ENCODE assay signal across 1 cellular context in the genomic region with DNA sequence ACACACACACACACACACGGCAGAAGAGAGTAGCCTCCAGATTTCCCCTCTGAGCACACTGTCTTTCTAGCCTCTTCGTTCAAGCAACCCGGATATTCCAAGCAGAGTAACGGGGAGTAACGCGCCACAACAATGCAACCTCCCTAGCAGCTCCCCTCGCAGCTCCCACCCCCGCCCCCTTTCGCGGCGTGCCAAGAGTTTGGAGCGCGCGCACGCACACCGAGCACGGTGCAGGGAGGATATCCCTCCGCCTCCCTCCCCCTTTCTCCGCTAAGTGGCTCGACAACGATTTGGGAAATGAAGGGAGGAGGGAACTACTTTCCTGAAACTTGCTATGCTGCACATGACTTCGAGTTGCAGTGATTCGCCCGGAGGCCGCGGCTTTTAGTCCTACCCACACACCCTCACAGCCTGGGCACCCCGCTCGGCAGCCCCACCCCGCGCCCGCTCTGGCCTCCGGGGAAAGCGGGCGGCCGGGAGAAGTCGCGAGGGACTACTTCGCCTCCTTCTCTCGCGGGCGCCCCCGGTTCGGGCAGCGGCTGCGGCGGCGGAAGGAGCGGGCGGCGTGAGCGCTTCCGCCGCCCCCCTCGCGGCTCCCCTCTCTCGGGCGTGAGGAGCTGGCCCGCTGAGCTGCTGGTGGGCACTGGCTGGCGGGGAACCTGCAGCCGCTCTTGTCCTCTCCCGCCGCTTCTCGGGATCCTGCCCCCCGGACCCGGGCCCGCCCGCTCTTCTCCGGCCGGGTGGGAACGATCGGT.
TF ChIP-seq lines count a peak whose summit lies in the region.

No MANE protein-coding gene starts in this region.

TF ChIP-seq in WTC11, 78 proteins besides CTCF, POLR2A, EP300 and RAD21 (continued from another document):
- TF ChIP-seq ZNF281 (CRISPR knock-in tag; IDR thresholded peaks at IDR 0.05) (peak; percentile 49; the same call in 1 of the 2 replicates), ATF6 (CRISPR knock-in tag; IDR thresholded peaks at IDR 0.05) (no peak), TEAD1 (CRISPR knock-in tag; IDR thresholded peaks at IDR 0.05) (0 out of 2 replicates have a peak, but pooled peaks have one; percentile 11), GABPB1 (CRISPR knock-in tag; IDR thresholded peaks at IDR 0.05) (0 out of 2 replicates have a peak, but pooled peaks have one; percentile 30), JUN (CRISPR knock-in tag; IDR thresholded peaks at IDR 0.05) (peak; percentile 75), ZBTB21 (CRISPR knock-in tag; IDR thresholded peaks at IDR 0.05; ENCODE audit: borderline replicate concordance) (peak; percentile 35; the same call in 1 of the 2 replicates), ATF2 (CRISPR knock-in tag; IDR thresholded peaks at IDR 0.05; ENCODE audit: borderline replicate concordance, low read depth) (no peak), MYBL2 (CRISPR knock-in tag; IDR thresholded peaks at IDR 0.05) (no peak), NR2C2 (CRISPR knock-in tag; IDR thresholded peaks at IDR 0.05) (no peak), RORB (CRISPR knock-in tag; IDR thresholded peaks at IDR 0.05) (no peak), TEAD4 (CRISPR knock-in tag; IDR thresholded peaks at IDR 0.05) (peak; percentile 56; the same call in 1 of the 2 replicates), ETV6 (CRISPR knock-in tag; IDR thresholded peaks at IDR 0.05) (peak; percentile 21; the same call in 1 of the 2 replicates), CREM (CRISPR knock-in tag; IDR thresholded peaks at IDR 0.05) (0 out of 2 replicates have a peak, but pooled peaks have one; percentile 72), FOXK1 (CRISPR knock-in tag; IDR thresholded peaks at IDR 0.05) (peak; percentile 61; the same call in 1 of the 2 replicates), MAX (CRISPR knock-in tag; IDR thresholded peaks at IDR 0.05) (peak; percentile 47; the same call in 1 of the 2 replicates), SMAD3 (CRISPR knock-in tag; IDR thresholded peaks at IDR 0.05; ENCODE audit: borderline replicate concordance) (no peak)
